15 cellular contexts compared by ENCODE assay signal in the genomic region with DNA sequence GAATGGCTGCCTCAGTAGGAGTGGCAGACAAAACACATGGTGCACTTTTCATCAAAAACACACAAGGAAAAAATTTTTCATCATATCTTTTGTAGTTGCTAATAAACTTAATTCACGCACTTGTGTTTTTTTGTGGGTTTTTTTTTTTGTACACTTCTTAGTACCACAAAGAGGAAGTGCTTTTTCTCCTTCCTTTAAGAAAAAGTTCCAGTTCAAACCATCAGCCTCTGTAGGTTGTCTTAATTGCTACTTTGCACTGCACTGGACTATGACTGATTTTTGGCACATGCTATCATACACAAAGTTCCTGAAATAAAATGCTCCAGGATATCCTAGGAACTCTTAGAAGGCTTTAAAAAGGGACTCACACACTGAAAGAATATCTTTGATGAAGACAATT. TPM values are rescaled to one million over a fixed set of nuclear protein-coding genes. Genes with fewer than 3 reads are reported as not detected.
A peak's percentile ranks its signal among the peaks of the same experiment; 100 is the strongest.
DNase-seq lines count a peak whose midpoint lies in the region; ATAC-seq and TF ChIP-seq lines count a peak whose summit lies in the region.
"Had no signal": no experiment of that assay in that cellular context is flagged by ENCODE, and none has a peak within 500 bp of the region (broad histone marks: within the 10 kb centered on the region; RNA-seq: fewer than 3 reads in every experiment).

A gene (plus strand): TSS at position 242 of the 400 bp plus-strand sequence. CDS start 681 bp downstream, outside the sequence.

- H3K4me3 Mint-ChIP-seq in activated CD8-positive, alpha-beta T cell treated with anti-CD3 and anti-CD28 coated beads for 36 hours = peak within 1 kb of the TSS; percentile 38
- no peak within 1 kb of the TSS for H3K4me3 Mint-ChIP-seq in activated CD8-positive, alpha-beta T cell treated with anti-CD3 and anti-CD28 coated beads, Interleukin-2, amount 10 ng/mL, durations not matched to agents 7 days and 5 days
- no peak within 1 kb of the TSS for H3K4me3 Mint-ChIP-seq in activated T-helper 1 cell treated with anti-CD3 and anti-CD28 coated beads, Interleukin-12 subunit alpha, Interleukin-12 subunit beta, Interleukin-2, Interleukin-4 antibody, amounts not matched to agents 30 ng/mL and 10 ng/mL and 1 ng/mL, durations not matched to agents 14 hours and 24 hours and 36 hours
- no peak within 1 kb of the TSS for H3K4me3 Mint-ChIP-seq in nephron progenitor cell
- H3K4me3 Mint-ChIP-seq: CD8-positive, alpha-beta T cell had no signal

- intact Hi-C loops in activated CD8-positive, alpha-beta T cell treated with anti-CD3 and anti-CD28 coated beads for 36 hours (cut with micrococcal nuclease) = no loop called here
- intact Hi-C loops in activated T-helper 1 cell treated with anti-CD3 and anti-CD28 coated beads, Interleukin-12 subunit alpha, Interleukin-12 subunit beta, Interleukin-2, Interleukin-4 antibody, amounts not matched to agents 30 ng/mL and 10 ng/mL and 1 ng/mL, durations not matched to agents 14 hours and 24 hours and 36 hours (cut with micrococcal nuclease) = loop anchor here (1.0 to 2.0 kb wide), 2 partner anchors 28 to 57 kb away; no protein-coding TSS in a partner anchor

- no peak for ATAC-seq in activated CD8-positive, alpha-beta T cell treated with anti-CD3 and anti-CD28 coated beads for 36 hours
- ATAC-seq in activated CD8-positive, alpha-beta T cell treated with anti-CD3 and anti-CD28 coated beads, Interleukin-2, amount 10 ng/mL, durations not matched to agents 7 days and 5 days = no peak
- no peak for ATAC-seq in activated CD4-positive, CD25-positive, alpha-beta regulatory T cell treated with anti-CD3 and anti-CD28 coated beads, Interleukin-2, amount 50 U/mL, for 24 hours
- ATAC-seq: CD8-positive, alpha-beta T cell had no signal

- H3K36me3 Mint-ChIP-seq in activated CD8-positive, alpha-beta T cell treated with anti-CD3 and anti-CD28 coated beads for 36 hours (ENCODE audit: low read depth) = peaks cover 3% of the 10 kb centered on the region
- no peaks in the 10 kb centered on the region for H3K36me3 Mint-ChIP-seq in activated CD8-positive, alpha-beta T cell treated with anti-CD3 and anti-CD28 coated beads, Interleukin-2, amount 10 ng/mL, durations not matched to agents 7 days and 5 days (ENCODE audit: low read depth)
- H3K36me3 Mint-ChIP-seq in activated T-helper 1 cell treated with anti-CD3 and anti-CD28 coated beads, Interleukin-12 subunit alpha, Interleukin-12 subunit beta, Interleukin-2, Interleukin-4 antibody, amounts not matched to agents 30 ng/mL and 10 ng/mL and 1 ng/mL, durations not matched to agents 14 hours and 24 hours and 36 hours (ENCODE audit: low read depth) = peaks cover 3% of the 10 kb centered on the region
- H3K36me3 Mint-ChIP-seq in nephron progenitor cell (ENCODE audit: low read depth) = no peaks in the 10 kb centered on the region
- H3K36me3 Mint-ChIP-seq: CD8-positive, alpha-beta T cell had no signal

- no peak for DNase-seq in activated CD8-positive, alpha-beta T cell treated with anti-CD3 and anti-CD28 coated beads for 36 hours
- no peak for DNase-seq in activated CD8-positive, alpha-beta T cell treated with anti-CD3 and anti-CD28 coated beads, Interleukin-2, amount 10 ng/mL, durations not matched to agents 7 days and 5 days
- DNase-seq in KBM-7 (peak; percentile 46), nephron progenitor cell (no peak), GM19238 (ENCODE audit: insufficient read length, low spot score) (no peak)
- no peak for DNase-seq in activated T-helper 1 cell treated with anti-CD3 and anti-CD28 coated beads, Interleukin-12 subunit alpha, Interleukin-12 subunit beta, Interleukin-2, Interleukin-4 antibody, amounts not matched to agents 30 ng/mL and 10 ng/mL and 1 ng/mL, durations not matched to agents 14 hours and 24 hours and 36 hours (ENCODE audit: low spot score)
- DNase-seq in stimulated activated CD4-positive, alpha-beta T cell treated with anti-CD3 and anti-CD28 coated beads, Interleukin-15, amount 100 ng/mL, for 24 hours = no peak
- DNase-seq: AML-193; CD8-positive, alpha-beta T cell; EL; NCI-H1417 treated with DMSO at 0.1 percent for 48 hours; NCI-H2081; NCI-H526; PC-9 had no signal

- CTCF ChIA-PET in activated CD8-positive, alpha-beta T cell treated with anti-CD3 and anti-CD28 coated beads for 36 hours (lab: Charles Lee) = no interaction called here
- CTCF ChIA-PET in activated CD8-positive, alpha-beta T cell treated with anti-CD3 and anti-CD28 coated beads, Interleukin-2, amount 10 ng/mL, durations not matched to agents 7 days and 5 days (lab: Charles Lee) = no interaction called here

- H3K4me1 Mint-ChIP-seq in activated CD8-positive, alpha-beta T cell treated with anti-CD3 and anti-CD28 coated beads for 36 hours (ENCODE audit: low read depth) = peaks cover 37% of the 10 kb centered on the region
- H3K4me1 Mint-ChIP-seq in activated CD8-positive, alpha-beta T cell treated with anti-CD3 and anti-CD28 coated beads, Interleukin-2, amount 10 ng/mL, durations not matched to agents 7 days and 5 days (ENCODE audit: low read depth) = peaks cover 5% of the 10 kb centered on the region
- peaks cover 21% of the 10 kb centered on the region for H3K4me1 Mint-ChIP-seq in activated T-helper 1 cell treated with anti-CD3 and anti-CD28 coated beads, Interleukin-12 subunit alpha, Interleukin-12 subunit beta, Interleukin-2, Interleukin-4 antibody, amounts not matched to agents 30 ng/mL and 10 ng/mL and 1 ng/mL, durations not matched to agents 14 hours and 24 hours and 36 hours (ENCODE audit: low read depth)
- peaks cover 10% of the 10 kb centered on the region for H3K4me1 Mint-ChIP-seq in nephron progenitor cell

- TF ChIP-seq CTCF in activated CD8-positive, alpha-beta T cell treated with anti-CD3 and anti-CD28 coated beads for 36 hours (IDR thresholded peaks at IDR 0.05) = no peak
- TF ChIP-seq CTCF in nephron progenitor cell (IDR thresholded peaks at IDR 0.05) = no peak

- peaks cover 3% of the 10 kb centered on the region for H3K9me3 Mint-ChIP-seq in activated CD8-positive, alpha-beta T cell treated with anti-CD3 and anti-CD28 coated beads for 36 hours
- no peaks in the 10 kb centered on the region for H3K9me3 Mint-ChIP-seq in activated CD8-positive, alpha-beta T cell treated with anti-CD3 and anti-CD28 coated beads, Interleukin-2, amount 10 ng/mL, durations not matched to agents 7 days and 5 days (ENCODE audit: insufficient read depth)
- peaks cover 4% of the 10 kb centered on the region for H3K9me3 Mint-ChIP-seq in activated T-helper 1 cell treated with anti-CD3 and anti-CD28 coated beads, Interleukin-12 subunit alpha, Interleukin-12 subunit beta, Interleukin-2, Interleukin-4 antibody, amounts not matched to agents 30 ng/mL and 10 ng/mL and 1 ng/mL, durations not matched to agents 14 hours and 24 hours and 36 hours
- peaks cover 15% of the 10 kb centered on the region for H3K9me3 Mint-ChIP-seq in nephron progenitor cell
- H3K9me3 Mint-ChIP-seq: CD8-positive, alpha-beta T cell had no signal

- POLR2A ChIA-PET in activated CD8-positive, alpha-beta T cell treated with anti-CD3 and anti-CD28 coated beads for 36 hours (lab: Charles Lee) = no interaction called here
- POLR2A ChIA-PET in activated CD8-positive, alpha-beta T cell treated with anti-CD3 and anti-CD28 coated beads, Interleukin-2, amount 10 ng/mL, durations not matched to agents 7 days and 5 days (lab: Charles Lee) = no interaction called here

- no peaks in the 10 kb centered on the region for H3K27me3 Mint-ChIP-seq in activated CD8-positive, alpha-beta T cell treated with anti-CD3 and anti-CD28 coated beads for 36 hours
- no peaks in the 10 kb centered on the region for H3K27me3 Mint-ChIP-seq in activated CD8-positive, alpha-beta T cell treated with anti-CD3 and anti-CD28 coated beads, Interleukin-2, amount 10 ng/mL, durations not matched to agents 7 days and 5 days (ENCODE audit: low read depth)
- H3K27me3 Mint-ChIP-seq in activated T-helper 1 cell treated with anti-CD3 and anti-CD28 coated beads, Interleukin-12 subunit alpha, Interleukin-12 subunit beta, Interleukin-2, Interleukin-4 antibody, amounts not matched to agents 30 ng/mL and 10 ng/mL and 1 ng/mL, durations not matched to agents 14 hours and 24 hours and 36 hours (ENCODE audit: insufficient read depth) = no peaks in the 10 kb centered on the region
- peaks cover 5% of the 10 kb centered on the region for H3K27me3 Mint-ChIP-seq in nephron progenitor cell (ENCODE audit: low read depth, poor library complexity)

- peak within 1 kb of the TSS; percentile 5 for H3K27ac Mint-ChIP-seq in activated CD8-positive, alpha-beta T cell treated with anti-CD3 and anti-CD28 coated beads for 36 hours
- no peak within 1 kb of the TSS for H3K27ac Mint-ChIP-seq in activated CD8-positive, alpha-beta T cell treated with anti-CD3 and anti-CD28 coated beads, Interleukin-2, amount 10 ng/mL, durations not matched to agents 7 days and 5 days
- H3K27ac Mint-ChIP-seq in activated T-helper 1 cell treated with anti-CD3 and anti-CD28 coated beads, Interleukin-12 subunit alpha, Interleukin-12 subunit beta, Interleukin-2, Interleukin-4 antibody, amounts not matched to agents 30 ng/mL and 10 ng/mL and 1 ng/mL, durations not matched to agents 14 hours and 24 hours and 36 hours = peak within 1 kb of the TSS; percentile 63
- H3K27ac Mint-ChIP-seq in nephron progenitor cell = peak within 1 kb of the TSS; percentile 38
- H3K27ac Mint-ChIP-seq: CD8-positive, alpha-beta T cell had no signal

- in situ Hi-C loops in KBM-7 (cut with MboI; ENCODE audit: low pct_unique_long_range_greater_than_20kb, low sequenced_read_pairs) = no loop called here

RNA-seq across cellular contexts. Expression of the gene that starts here (rescaled TPM):
- total RNA-seq in activated CD8-positive, alpha-beta T cell treated with anti-CD3 and anti-CD28 coated beads for 36 hours = 10 to 100 TPM; 22.7 to 25.2 TPM
- total RNA-seq in activated CD8-positive, alpha-beta T cell treated with anti-CD3 and anti-CD28 coated beads, Interleukin-2, amount 10 ng/mL, durations not matched to agents 7 days and 5 days = under 1 TPM; 0.16 to 0.24 TPM
- total RNA-seq in activated T-helper 1 cell treated with anti-CD3 and anti-CD28 coated beads, Interleukin-12 subunit alpha, Interleukin-12 subunit beta, Interleukin-2, Interleukin-4 antibody, amounts not matched to agents 30 ng/mL and 10 ng/mL and 1 ng/mL, durations not matched to agents 14 hours and 24 hours and 36 hours = 12.8 and 14.3 TPM in 2 replicates

Comparison
In these comparisons a context has a peak if more than half of its experiments do, and no peak if none do; other contexts are left out.
1. RNA of the gene that starts here (total RNA-seq): 22.7 to 25.2 TPM in activated CD8-positive, alpha-beta T cell treated with anti-CD3 and anti-CD28 coated beads for 36 hours and 12.8 to 14.3 TPM in activated T-helper 1 cell treated with anti-CD3 and anti-CD28 coated beads, Interleukin-12 subunit alpha, Interleukin-12 subunit beta, Interleukin-2, Interleukin-4 antibody, amounts not matched to agents 30 ng/mL and 10 ng/mL and 1 ng/mL, durations not matched to agents 14 hours and 24 hours and 36 hours; 0.16 to 0.24 TPM in activated CD8-positive, alpha-beta T cell treated with anti-CD3 and anti-CD28 coated beads, Interleukin-2, amount 10 ng/mL, durations not matched to agents 7 days and 5 days; every median in the first group is over 10 times any median in the second.